Comparison of ENCODE assay signal across 19 cellular contexts in the genomic region with DNA sequence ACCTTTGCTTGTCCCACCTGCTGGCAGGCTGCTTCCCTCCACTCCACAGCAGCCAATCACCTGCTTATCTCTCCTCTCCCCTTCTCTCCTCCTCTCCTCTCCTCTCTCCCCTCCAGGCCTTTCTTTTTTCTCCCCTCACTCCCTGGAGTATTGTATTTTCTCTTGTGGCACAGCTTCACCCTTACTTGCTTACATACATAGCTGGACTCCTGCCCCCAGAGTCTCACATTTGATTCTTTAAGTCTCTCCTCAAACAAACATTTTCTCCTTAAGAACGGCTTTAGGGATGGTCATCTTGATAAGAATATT. TPM values are rescaled to one million over a fixed set of nuclear protein-coding genes. Genes with fewer than 3 reads are reported as not detected.
"Had no signal": no experiment of that assay in that cellular context is flagged by ENCODE, and none has a peak within 500 bp of the region (broad histone marks: within the 10 kb centered on the region; RNA-seq: fewer than 3 reads in every experiment).

No MANE protein-coding gene starts in this region.

- H3K4me3 Mint-ChIP-seq: activated T-helper 17 cell treated with anti-CD3 and anti-CD28 coated beads, Interleukin-2, amount 50 U/mL, for 72 hours; nephron progenitor cell; stimulated activated naive B cell treated with anti-CD40 and anti-IgM and Interleukin-4, amounts not matched to agents 10 μg/mL and 1 μg/mL and 100 μg/mL, for 72 hours had no signal

- H3K27ac ChIP-seq: adrenal gland, lower lobe of right lung, thoracic aorta, upper lobe of right lung had no signal

- H3K4me3 ChIP-seq: adrenal gland, lower lobe of right lung, thoracic aorta, upper lobe of right lung had no signal

- ATAC-seq: activated CD4-positive, CD25-positive, alpha-beta regulatory T cell treated with anti-CD3 and anti-CD28 coated beads, Interleukin-2, amount 50 U/mL, for 24 hours; activated T-helper 17 cell treated with anti-CD3 and anti-CD28 coated beads, Interleukin-2, amount 50 U/mL, for 72 hours; lower lobe of right lung; upper lobe of right lung had no signal

- H3K27ac Mint-ChIP-seq: activated T-helper 17 cell treated with anti-CD3 and anti-CD28 coated beads, Interleukin-2, amount 50 U/mL, for 72 hours; nephron progenitor cell; stimulated activated naive B cell treated with anti-CD40 and anti-IgM and Interleukin-4, amounts not matched to agents 10 μg/mL and 1 μg/mL and 100 μg/mL, for 72 hours had no signal

- H3K27me3 ChIP-seq: adrenal gland, spleen, upper lobe of right lung had no signal

- H3K27me3 Mint-ChIP-seq: activated T-helper 17 cell treated with anti-CD3 and anti-CD28 coated beads, Interleukin-2, amount 50 U/mL, for 72 hours; stimulated activated naive B cell treated with anti-CD40 and anti-IgM and Interleukin-4, amounts not matched to agents 10 μg/mL and 1 μg/mL and 100 μg/mL, for 72 hours had no signal

- H3K36me3 ChIP-seq: adrenal gland, lower lobe of right lung, spleen, thoracic aorta, upper lobe of right lung had no signal

- H3K4me1 ChIP-seq: adrenal gland, upper lobe of right lung had no signal

- H3K9me3 ChIP-seq: adrenal gland, lower lobe of right lung, thoracic aorta, upper lobe of right lung had no signal

- H3K9me3 Mint-ChIP-seq: activated T-helper 17 cell treated with anti-CD3 and anti-CD28 coated beads, Interleukin-2, amount 50 U/mL, for 72 hours had no signal

- DNase-seq: activated naive CD4-positive, alpha-beta T cell; adrenal gland; effector CD4-positive, alpha-beta T cell; head of caudate nucleus; lower lobe of right lung; nephron progenitor cell; occipital lobe; posterior cingulate gyrus; retina; spleen; stimulated activated CD4-positive, alpha-beta T cell treated with anti-CD3 and anti-CD28 coated beads, Interleukin-4, amount 100 ng/mL, for 4 hours; stimulated activated naive B cell treated with anti-CD40 and anti-IgM and Interleukin-4, amounts not matched to agents 10 μg/mL and 1 μg/mL and 100 μg/mL, for 72 hours; T-helper 9 cell; upper lobe of right lung had no signal

RNA-seq across cellular contexts. Expression of gene LY86, which starts 3.6 kb away (rescaled TPM):
- total RNA-seq: activated T-helper 17 cell treated with anti-CD3 and anti-CD28 coated beads, Interleukin-2, amount 50 U/mL, for 72 hours; bronchial epithelial cell had no signal
- polyA plus RNA-seq: keratinocyte had no signal
